34 cellular contexts compared by ENCODE assay signal in genomic region chr2:43791035-43791434, GRCh38. TPM values are rescaled to one million over a fixed set of nuclear protein-coding genes. Genes with fewer than 3 reads are reported as not detected.
DNase-seq lines count a peak whose midpoint lies in the region; ATAC-seq and TF ChIP-seq lines count a peak whose summit lies in the region.
"Had no signal": no experiment of that assay in that cellular context is flagged by ENCODE, and none has a peak within 500 bp of the region (broad histone marks: within the 10 kb centered on the region; RNA-seq: fewer than 3 reads in every experiment).

No MANE protein-coding gene starts in this region.

- H2BK5ac ChIP-seq in IMR-90 (ENCODE audit: low read depth, low read length, poor library complexity, severe bottlenecking) = no peak overlapping the region

- H3K36me3 ChIP-seq in IMR-90 (ENCODE audit: control insufficient read depth, insufficient read depth, low read length) (0 out of 2 replicates have a peak, but pooled peaks cover 2% of the 10 kb centered on the region), mucosa of descending colon (ENCODE audit: low read depth) (no peaks in the 10 kb centered on the region), suprapubic skin (peaks cover 53% of the 10 kb centered on the region)
- H3K36me3 ChIP-seq: BE2C, prostate gland, SJCRH30 had no signal

- peaks cover 11% of the 10 kb centered on the region for H3K36me3 Mint-ChIP-seq in chondrocyte (ENCODE audit: low read depth)
- peaks cover 2 to 12% of the 10 kb centered on the region in 2 donors for H3K36me3 Mint-ChIP-seq in stimulated activated naive B cell treated with anti-CD40 and anti-IgM and Interleukin-4, amounts not matched to agents 10 μg/mL and 1 μg/mL and 100 μg/mL, for 72 hours

- H3K9me3 Mint-ChIP-seq in chondrocyte (ENCODE audit: low read depth) = no peaks in the 10 kb centered on the region
- H3K9me3 Mint-ChIP-seq in stimulated activated naive B cell treated with anti-CD40 and anti-IgM and Interleukin-4, amounts not matched to agents 10 μg/mL and 1 μg/mL and 100 μg/mL, for 72 hours = no peaks in the 10 kb centered on the region
- H3K9me3 Mint-ChIP-seq: CD8-positive, alpha-beta T cell; dendritic cell treated with granulocyte-macrophage colony-stimulating factor and Interleukin-4, amounts not matched to agents 40 ng/mL and 50 ng/mL, for 4 days; endodermal cell had no signal

- dilution Hi-C loops in IMR-90 (cut with HindIII; ENCODE audit: low sequenced_read_pairs, unreplicated experiment) = no loop called here

- in situ Hi-C loops in IMR-90 (cut with MboI; ENCODE audit: low sequenced_read_pairs) = no loop called here

- TF ChIP-seq CTCF in IMR-90 (conservative IDR thresholded peaks at IDR 0.05; ENCODE audit: low read depth, low read length) (no peak), chondrocyte (IDR thresholded peaks at IDR 0.05) (no peak), mucosa of descending colon (IDR thresholded peaks at IDR 0.05) (no peak), suprapubic skin (IDR thresholded peaks at IDR 0.05) (no peak)

- no peak overlapping the region for H2BK20ac ChIP-seq in IMR-90 (ENCODE audit: low read depth, low read length)

- no peak overlapping the region for H3K23ac ChIP-seq in IMR-90 (ENCODE audit: low read depth, low read length)

- peaks cover 3% of the 10 kb centered on the region; the same call in 1 of the 2 replicates for H3K4me1 ChIP-seq in IMR-90 (ENCODE audit: control insufficient read depth, insufficient read depth, low read length)
- H3K4me1 ChIP-seq in mucosa of descending colon (ENCODE audit: low read depth) = peaks cover 4% of the 10 kb centered on the region
- H3K4me1 ChIP-seq in suprapubic skin = peaks cover 2% of the 10 kb centered on the region
- H3K4me1 ChIP-seq: BE2C, prostate gland, SJCRH30 had no signal

- H3K27ac ChIP-seq in IMR-90 (ENCODE audit: insufficient read depth, low read length) (peak overlapping the region; percentile 40; the same call in 1 of the 2 replicates), suprapubic skin (peak overlapping the region; percentile 12)
- H3K27ac ChIP-seq: prostate gland, SJCRH30, VCaP had no signal

- no peaks in the 10 kb centered on the region for H3K9me1 ChIP-seq in IMR-90 (ENCODE audit: insufficient read depth, low read length)

- H3K4ac ChIP-seq in IMR-90 (ENCODE audit: low read depth, low read length) = no peak overlapping the region

- no peak overlapping the region for H3K4me3 ChIP-seq in IMR-90 (ENCODE audit: insufficient read depth, low read depth, low read length)
- no peak overlapping the region for H3K4me3 ChIP-seq in mucosa of descending colon
- H3K4me3 ChIP-seq in suprapubic skin = no peak overlapping the region
- H3K4me3 ChIP-seq: prostate gland, SJCRH30 had no signal

- H3K27ac Mint-ChIP-seq in chondrocyte (ENCODE audit: unreplicated experiment) = peak overlapping the region; percentile 20
- no peak overlapping the region for H3K27ac Mint-ChIP-seq in stimulated activated naive B cell treated with anti-CD40 and anti-IgM and Interleukin-4, amounts not matched to agents 10 μg/mL and 1 μg/mL and 100 μg/mL, for 72 hours
- H3K27ac Mint-ChIP-seq: activated CD4-positive, alpha-beta T cell treated with anti-CD3 and anti-CD28 coated beads for 36 hours; CD8-positive, alpha-beta T cell; dendritic cell treated with granulocyte-macrophage colony-stimulating factor and Interleukin-4, amounts not matched to agents 40 ng/mL and 50 ng/mL, for 4 days; endodermal cell had no signal

- no peak overlapping the region for H3K56ac ChIP-seq in IMR-90 (ENCODE audit: extremely low read depth, insufficient read depth, low read length)

- TF ChIP-seq EP300 in suprapubic skin (IDR thresholded peaks at IDR 0.05) = no peak

- peak overlapping the region; percentile 7 for H2AFZ ChIP-seq in IMR-90 (replicated peaks; ENCODE audit: low read length, poor library complexity)

- no peaks in the 10 kb centered on the region for H3K9me3 ChIP-seq in IMR-90 (ENCODE audit: control insufficient read depth, insufficient read depth, low read length)
- H3K9me3 ChIP-seq in mucosa of descending colon = no peaks in the 10 kb centered on the region
- no peaks in the 10 kb centered on the region for H3K9me3 ChIP-seq in suprapubic skin
- H3K9me3 ChIP-seq: BE2C, prostate gland had no signal

- no peaks in the 10 kb centered on the region for H4K20me1 ChIP-seq in IMR-90 (ENCODE audit: insufficient read depth, low read length)

- no peaks in the 10 kb centered on the region for H3K79me1 ChIP-seq in IMR-90 (ENCODE audit: low read depth in 1 of 2, low read length in 2 of 2)

- DNase-seq in IMR-90 = no peak
- no peak for DNase-seq in chondrocyte (ENCODE audit: low spot score)
- no peak for DNase-seq in mucosa of descending colon
- DNase-seq in suprapubic skin (ENCODE audit: low spot score in 2 of 2) = no peak
- no peak for DNase-seq in stimulated activated naive B cell treated with anti-CD40 and anti-IgM and Interleukin-4, amounts not matched to agents 10 μg/mL and 1 μg/mL and 100 μg/mL, for 72 hours
- no peak for DNase-seq in DMS79 treated with DMSO at 0.1 percent for 48 hours (lab: John Stamatoyannopoulos, UW)
- DNase-seq: activated CD4-positive, alpha-beta T cell treated with anti-CD3 and anti-CD28 coated beads for 36 hours; activated CD8-positive, alpha-beta memory T cell treated with anti-CD3 and anti-CD28 coated beads for 24 hours; activated effector memory CD4-positive, alpha-beta T cell treated with anti-CD3 and anti-CD28 coated beads, Interleukin-2, amount 50 U/mL, for 16 hours; activated T-cell treated with anti-CD3 and anti-CD28 coated beads for 4 hours; BE2C; CD8-positive, alpha-beta T cell; central memory CD4-positive, alpha-beta T cell; endodermal cell; HCEC 1CT; hippocampal formation; NCI-H1092 treated with DMSO at 0.1 percent for 48 hours; NCI-H1694 treated with DMSO at 0.1 percent for 48 hours; NCI-H446; NCI-H748 treated with DMSO at 0.1 percent for 48 hours; stimulated activated CD4-positive, alpha-beta T cell treated with anti-CD3 and anti-CD28 coated beads, Interleukin-4, amount 100 ng/mL, for 4 hours; T-helper 9 cell had no signal

- no peak overlapping the region for H4K5ac ChIP-seq in IMR-90 (ENCODE audit: low read depth, low read length)

- no peak overlapping the region for H4K8ac ChIP-seq in IMR-90 (ENCODE audit: low read depth in 2 of 2, low read length in 2 of 2)

- no peak overlapping the region for H2AK9ac ChIP-seq in IMR-90 (replicated peaks; ENCODE audit: low read depth, low read length, poor library complexity)

- POLR2A ChIA-PET in IMR-90 (lab: Charles Lee; ENCODE audit: unreplicated experiment) = no interaction called here

- no peak overlapping the region for H3K18ac ChIP-seq in IMR-90 (ENCODE audit: low read depth, low read length)

- H3K4me1 Mint-ChIP-seq in chondrocyte (ENCODE audit: low read depth) = peaks cover 37% of the 10 kb centered on the region
- peaks cover 0 to 5% of the 10 kb centered on the region in 2 donors for H3K4me1 Mint-ChIP-seq in stimulated activated naive B cell treated with anti-CD40 and anti-IgM and Interleukin-4, amounts not matched to agents 10 μg/mL and 1 μg/mL and 100 μg/mL, for 72 hours
- H3K4me1 Mint-ChIP-seq: endodermal cell had no signal

- no peak overlapping the region for H2BK120ac ChIP-seq in IMR-90 (ENCODE audit: low read depth, low read length)

- TF ChIP-seq POLR2A in IMR-90 (IDR thresholded peaks at IDR 0.05; ENCODE audit: low read depth, low read length) (no peak), suprapubic skin (IDR thresholded peaks at IDR 0.05) (no peak)

- WGBS in IMR-90 (ENCODE audit: extremely low coverage in 2 of 2, insufficient read length in 1 of 2), 2 experiments = no CpG with 5 or more reads among the region's 2 CpGs
- WGBS in suprapubic skin = 87% methylated on average over 2 of the region's 2 CpGs

- no peak for TF ChIP-seq RAD21 in IMR-90 (IDR thresholded peaks at IDR 0.05; ENCODE audit: low read length)

- H3K14ac ChIP-seq in IMR-90 (replicated peaks; ENCODE audit: low read depth, low read length) = no peak overlapping the region

- no peak overlapping the region; the same call in 1 of the 2 replicates for H3K4me2 ChIP-seq in IMR-90 (ENCODE audit: low read depth, low read length)

- H3K27me3 Mint-ChIP-seq in chondrocyte (ENCODE audit: low read depth) = no peaks in the 10 kb centered on the region
- no peaks in the 10 kb centered on the region for H3K27me3 Mint-ChIP-seq in stimulated activated naive B cell treated with anti-CD40 and anti-IgM and Interleukin-4, amounts not matched to agents 10 μg/mL and 1 μg/mL and 100 μg/mL, for 72 hours
- H3K27me3 Mint-ChIP-seq: activated CD4-positive, alpha-beta T cell treated with anti-CD3 and anti-CD28 coated beads for 36 hours; dendritic cell treated with granulocyte-macrophage colony-stimulating factor and Interleukin-4, amounts not matched to agents 40 ng/mL and 50 ng/mL, for 4 days had no signal

- no peak overlapping the region for H3K4me3 Mint-ChIP-seq in chondrocyte (ENCODE audit: unreplicated experiment)
- H3K4me3 Mint-ChIP-seq in stimulated activated naive B cell treated with anti-CD40 and anti-IgM and Interleukin-4, amounts not matched to agents 10 μg/mL and 1 μg/mL and 100 μg/mL, for 72 hours = no peak overlapping the region
- H3K4me3 Mint-ChIP-seq: activated CD4-positive, alpha-beta T cell treated with anti-CD3 and anti-CD28 coated beads for 36 hours; CD8-positive, alpha-beta T cell; dendritic cell treated with granulocyte-macrophage colony-stimulating factor and Interleukin-4, amounts not matched to agents 40 ng/mL and 50 ng/mL, for 4 days; endodermal cell had no signal

- H3K27me3 ChIP-seq in IMR-90 (ENCODE audit: control insufficient read depth, insufficient read depth, low read length) = no peaks in the 10 kb centered on the region
- H3K27me3 ChIP-seq in suprapubic skin = no peaks in the 10 kb centered on the region
- H3K27me3 ChIP-seq: BE2C, SJCRH30 had no signal

- intact Hi-C loops in IMR-90 (cut with micrococcal nuclease) (no loop called here), mucosa of descending colon (cut with DNase I, micrococcal nuclease) (no loop called here)

- no peak overlapping the region for H2BK15ac ChIP-seq in IMR-90 (ENCODE audit: low read depth, low read length)

- no peak for ATAC-seq in IMR-90 (ENCODE audit: low read depth)
- peak; percentile 67 for ATAC-seq in mucosa of descending colon
- ATAC-seq in stimulated activated naive B cell treated with anti-CD40 and anti-IgM and Interleukin-4, amounts not matched to agents 10 μg/mL and 1 μg/mL and 100 μg/mL, for 72 hours (replicated peaks) = no peak
- ATAC-seq in HG03354 (IDR thresholded peaks at IDR 0.05; ENCODE audit: poor library complexity, severe bottlenecking, unreplicated experiment) = no peak
- ATAC-seq: activated CD4-positive, alpha-beta T cell treated with anti-CD3 and anti-CD28 coated beads for 36 hours; CD8-positive, alpha-beta T cell had no signal

- no peak overlapping the region for H2AK5ac ChIP-seq in IMR-90 (ENCODE audit: low read depth, low read length)

- CTCF ChIA-PET in IMR-90 (lab: Yijun Ruan, JAX) = no interaction called here

- no TSS peak for BruUV-seq in IMR-90 (replicated peaks; lab: Mats Ljungman, UMichigan)

- H3K9ac ChIP-seq in IMR-90 (ENCODE audit: low read depth, low read length) = no peak overlapping the region

- H4K91ac ChIP-seq in IMR-90 (ENCODE audit: insufficient read depth, low read depth, low read length) = no peak overlapping the region

RNA-seq across cellular contexts. Expression of gene DYNC2LI1, which starts 17.2 kb away (rescaled TPM):
- total RNA-seq in IMR-90 (2012; rRNA removed) (5.2 and 11.7 TPM in 2 replicates), chondrocyte (10.8 to 16.9 TPM (median 11.1 TPM) in 3 replicates), mucosa of descending colon (10 to 100 TPM; 15.3 to 19.0 (median 18.1) TPM), suprapubic skin (10 to 100 TPM in 3 of 4 donors, 1 to 10 TPM in 1; 9.8 to 48.9 (median 21.2) TPM)
- polyA plus RNA-seq in IMR-90 (2012; rRNA removed) = 8.1 and 10.4 TPM in 2 replicates
- 1.1 and 1.8 TPM in 2 replicates for polyA plus RNA-seq in IMR-90 (2012; cell fraction: cytosol; rRNA removed)
- 2.4 and 19.6 TPM in 2 replicates for polyA plus RNA-seq in IMR-90 (2012; cell fraction: nucleus; rRNA removed; ENCODE audit: low replicate concordance)

RNA-seq across cellular contexts. Expression of gene ABCG5, which starts 47.6 kb away (rescaled TPM):
- total RNA-seq in IMR-90 (2012; rRNA removed) (not detected in 2 replicates), chondrocyte (not detected in 3 replicates), mucosa of descending colon (under 1 TPM in 1 of 3 donors, not detected in 2; 0.22 TPM), suprapubic skin (not detected)
- polyA plus RNA-seq in IMR-90 (2012; rRNA removed) = not detected in 2 replicates
- polyA plus RNA-seq in IMR-90 (2012; cell fraction: cytosol; rRNA removed) = not detected in 2 replicates
- not detected in 2 replicates for polyA plus RNA-seq in IMR-90 (2012; cell fraction: nucleus; rRNA removed; ENCODE audit: low replicate concordance)
- total RNA-seq: activated CD4-positive, alpha-beta T cell treated with anti-CD3 and anti-CD28 coated beads for 36 hours; CD8-positive, alpha-beta T cell; Daoy; endodermal cell; frontal cortex; mesenteric fat pad; myocyte; prostate gland; RPMI7951; sciatic nerve; SJCRH30 had no signal

RNA-seq across cellular contexts. Expression of gene ABCG8, which starts 47.7 kb away (rescaled TPM):
- total RNA-seq in IMR-90 (2012; rRNA removed) (not detected in 2 replicates), chondrocyte (not detected in 3 replicates), mucosa of descending colon (under 1 TPM; 0.06 to 0.87 (median 0.49) TPM), suprapubic skin (not detected)
- polyA plus RNA-seq in IMR-90 (2012; rRNA removed) = not detected in 2 replicates
- polyA plus RNA-seq in IMR-90 (2012; cell fraction: cytosol; rRNA removed) = not detected in 2 replicates
- not detected in 2 replicates for polyA plus RNA-seq in IMR-90 (2012; cell fraction: nucleus; rRNA removed; ENCODE audit: low replicate concordance)
- total RNA-seq: activated CD4-positive, alpha-beta T cell treated with anti-CD3 and anti-CD28 coated beads for 36 hours; CD8-positive, alpha-beta T cell; Daoy; endodermal cell; mesenteric fat pad; myocyte; RPMI7951; sciatic nerve had no signal
- polyA plus RNA-seq: esophagus had no signal
